In genomic region chr16:47613251-47613650, GRCh38 we compare ENCODE assay signal across 20 cellular contexts.
DNase-seq lines count a peak whose midpoint lies in the region; ATAC-seq and TF ChIP-seq lines count a peak whose summit lies in the region.
"Had no signal": no experiment of that assay in that cellular context is flagged by ENCODE, and none has a peak within 500 bp of the region (broad histone marks: within the 10 kb centered on the region; RNA-seq: fewer than 3 reads in every experiment).

No MANE protein-coding gene starts in this region.

- peaks cover 35 to 42% of the 10 kb centered on the region in 2 donors for H3K4me1 Mint-ChIP-seq in natural killer cell
- H3K4me1 Mint-ChIP-seq in natural killer cell treated with Interleukin-12 subunit alpha and Interleukin-12 subunit beta and Interleukin-15 and Interleukin-18, amount 100 ng/mL, for 72 hours (ENCODE audit: low read depth in 2 of 2) = peaks cover 13 to 36% of the 10 kb centered on the region in 2 donors
- H3K4me1 Mint-ChIP-seq in stimulated activated effector memory CD8-positive, alpha-beta T cell treated with anti-CD3 and anti-CD28 coated beads, Interleukin-12 subunit alpha, Interleukin-12 subunit beta, amount 100 ng/mL, for 72 hours = peaks cover 36% of the 10 kb centered on the region

- no peak overlapping the region for H3K4me3 ChIP-seq in epithelial cell of esophagus (ENCODE audit: low read length)
- H3K4me3 ChIP-seq in fibroblast of villous mesenchyme (ENCODE audit: low read depth, low read length) = no peak overlapping the region
- H3K4me3 ChIP-seq: GM12878, GM23248, Peyer's patch had no signal

- intact Hi-C loops in natural killer cell (cut with micrococcal nuclease) = no loop called here

- H3K4me3 Mint-ChIP-seq in natural killer cell = peak overlapping the region; percentile 35
- H3K4me3 Mint-ChIP-seq in natural killer cell treated with Interleukin-12 subunit alpha and Interleukin-12 subunit beta and Interleukin-15 and Interleukin-18, amount 100 ng/mL, for 72 hours = no peak overlapping the region
- H3K4me3 Mint-ChIP-seq in stimulated activated effector memory CD8-positive, alpha-beta T cell treated with anti-CD3 and anti-CD28 coated beads, Interleukin-12 subunit alpha, Interleukin-12 subunit beta, amount 100 ng/mL, for 72 hours = no peak overlapping the region
- H3K4me3 Mint-ChIP-seq: CD4-positive, CD25-positive, alpha-beta regulatory T cell had no signal

- no peak for DNase-seq in natural killer cell
- no peak for DNase-seq in natural killer cell treated with Interleukin-12 subunit alpha and Interleukin-12 subunit beta and Interleukin-15 and Interleukin-18, amount 100 ng/mL, for 72 hours (ENCODE audit: low spot score)
- DNase-seq in epithelial cell of esophagus (ENCODE audit: low read depth) = peak; percentile 4
- DNase-seq in fibroblast of villous mesenchyme (ENCODE audit: low read depth) = peak; percentile 5
- DNase-seq in stimulated activated effector memory CD8-positive, alpha-beta T cell treated with anti-CD3 and anti-CD28 coated beads, Interleukin-12 subunit alpha, Interleukin-12 subunit beta, amount 100 ng/mL, for 72 hours (ENCODE audit: low spot score in 2 of 2) = no peak
- DNase-seq in stimulated activated CD4-positive, alpha-beta T cell treated with anti-CD3 and anti-CD28 coated beads, Interleukin-4, amount 100 ng/mL, for 24 hours = no peak
- DNase-seq in pons (ENCODE audit: low spot score) = no peak
- DNase-seq: CD4-positive, CD25-positive, alpha-beta regulatory T cell; GM23248; KBM-7; NCI-H1105; NCI-H146; NCI-H2029; NCI-H2171 treated with DMSO at 0.1 percent for 48 hours; NCI-H524 treated with DMSO at 0.1 percent for 48 hours; NCI-H82; Peyer's patch had no signal

- no peaks in the 10 kb centered on the region for H3K27me3 Mint-ChIP-seq in natural killer cell (ENCODE audit: low read depth in 2 of 2)
- no peaks in the 10 kb centered on the region for H3K27me3 Mint-ChIP-seq in natural killer cell treated with Interleukin-12 subunit alpha and Interleukin-12 subunit beta and Interleukin-15 and Interleukin-18, amount 100 ng/mL, for 72 hours
- H3K27me3 Mint-ChIP-seq: CD4-positive, CD25-positive, alpha-beta regulatory T cell had no signal

- no peaks in the 10 kb centered on the region for H3K9me3 Mint-ChIP-seq in natural killer cell
- peaks cover 3% of the 10 kb centered on the region for H3K9me3 Mint-ChIP-seq in natural killer cell treated with Interleukin-12 subunit alpha and Interleukin-12 subunit beta and Interleukin-15 and Interleukin-18, amount 100 ng/mL, for 72 hours
- H3K9me3 Mint-ChIP-seq in stimulated activated effector memory CD8-positive, alpha-beta T cell treated with anti-CD3 and anti-CD28 coated beads, Interleukin-12 subunit alpha, Interleukin-12 subunit beta, amount 100 ng/mL, for 72 hours = no peaks in the 10 kb centered on the region

- TF ChIP-seq CTCF in natural killer cell (IDR thresholded peaks at IDR 0.05) = no peak
- TF ChIP-seq CTCF in epithelial cell of esophagus (IDR thresholded peaks at IDR 0.05; ENCODE audit: insufficient read depth, low read depth, low read length, missing control alignments) = no peak
- no peak for TF ChIP-seq CTCF in fibroblast of villous mesenchyme (IDR thresholded peaks at IDR 0.05; ENCODE audit: insufficient read depth, low read depth, low read length)

- no peak for ATAC-seq in natural killer cell
- no peak for ATAC-seq in natural killer cell treated with Interleukin-12 subunit alpha and Interleukin-12 subunit beta and Interleukin-15 and Interleukin-18, amount 100 ng/mL, for 72 hours
- no peak for ATAC-seq in stimulated activated effector memory CD8-positive, alpha-beta T cell treated with anti-CD3 and anti-CD28 coated beads, Interleukin-12 subunit alpha, Interleukin-12 subunit beta, amount 100 ng/mL, for 72 hours
- no peak for ATAC-seq in HG02588 (IDR thresholded peaks at IDR 0.05; ENCODE audit: unreplicated experiment)
- ATAC-seq: GM12878, Right ventricle myocardium inferior had no signal

- H3K27ac Mint-ChIP-seq in natural killer cell = peak overlapping the region; percentile 48 to 60
- peak overlapping the region in 1 of 2 donors; percentile 27 for H3K27ac Mint-ChIP-seq in natural killer cell treated with Interleukin-12 subunit alpha and Interleukin-12 subunit beta and Interleukin-15 and Interleukin-18, amount 100 ng/mL, for 72 hours
- H3K27ac Mint-ChIP-seq in stimulated activated effector memory CD8-positive, alpha-beta T cell treated with anti-CD3 and anti-CD28 coated beads, Interleukin-12 subunit alpha, Interleukin-12 subunit beta, amount 100 ng/mL, for 72 hours = peak overlapping the region; percentile 60

- H3K36me3 Mint-ChIP-seq in natural killer cell = peaks cover 11% of the 10 kb centered on the region
- H3K36me3 Mint-ChIP-seq in natural killer cell treated with Interleukin-12 subunit alpha and Interleukin-12 subunit beta and Interleukin-15 and Interleukin-18, amount 100 ng/mL, for 72 hours = peaks cover 21% of the 10 kb centered on the region
- H3K36me3 Mint-ChIP-seq in stimulated activated effector memory CD8-positive, alpha-beta T cell treated with anti-CD3 and anti-CD28 coated beads, Interleukin-12 subunit alpha, Interleukin-12 subunit beta, amount 100 ng/mL, for 72 hours = no peaks in the 10 kb centered on the region

Comparison
In these comparisons a context has a peak if more than half of its experiments do, and no peak if none do; other contexts are left out.
1. DNase-seq: peak in epithelial cell of esophagus (single experiment) and fibroblast of villous mesenchyme (single experiment); none in natural killer cell (single experiment), natural killer cell treated with Interleukin-12 subunit alpha and Interleukin-12 subunit beta and Interleukin-15 and Interleukin-18, amount 100 ng/mL, for 72 hours (single experiment), stimulated activated effector memory CD8-positive, alpha-beta T cell treated with anti-CD3 and anti-CD28 coated beads, Interleukin-12 subunit alpha, Interleukin-12 subunit beta, amount 100 ng/mL, for 72 hours (0 of 2), stimulated activated CD4-positive, alpha-beta T cell treated with anti-CD3 and anti-CD28 coated beads, Interleukin-4, amount 100 ng/mL, for 24 hours (single experiment) and pons (single experiment).